In genomic region chrX:50913520-50913919, GRCh38 we compare ENCODE assay signal across 20 cellular contexts. TPM values are rescaled to one million over a fixed set of nuclear protein-coding genes. Genes with fewer than 3 reads are reported as not detected.
DNase-seq lines count a peak whose midpoint lies in the region; ATAC-seq and TF ChIP-seq lines count a peak whose summit lies in the region.
"Had no signal": no experiment of that assay in that cellular context is flagged by ENCODE, and none has a peak within 500 bp of the region (broad histone marks: within the 10 kb centered on the region; RNA-seq: fewer than 3 reads in every experiment).

No MANE protein-coding gene starts in this region.

- peak overlapping the region in 1 of 10 donors; percentile 36 for H3K27ac ChIP-seq in heart right ventricle

- no peak overlapping the region for H3K4me3 ChIP-seq in heart right ventricle
- H3K4me3 ChIP-seq in epithelial cell of esophagus (ENCODE audit: low read length), result no peak overlapping the region
- H3K4me3 ChIP-seq in mucosa of descending colon, result no peak overlapping the region
- no peak overlapping the region for H3K4me3 ChIP-seq in MG63
- H3K4me3 ChIP-seq: GM12878, HAP-1 had no signal

- TF ChIP-seq CTCF in heart right ventricle (IDR thresholded peaks at IDR 0.05) (no peak), epithelial cell of esophagus (IDR thresholded peaks at IDR 0.05; ENCODE audit: insufficient read depth, low read depth, low read length, missing control alignments) (no peak), mucosa of descending colon (IDR thresholded peaks at IDR 0.05) (no peak)

- intact Hi-C loops in heart right ventricle (cut with DNase I) (loop anchor here in 1 of 10 donors (5.0 kb wide), 1 partner anchor 171 kb away; no protein-coding TSS in a partner anchor), cardiac septum (cut with DNase I) (no loop called here), mucosa of descending colon (cut with DNase I, micrococcal nuclease) (no loop called here)

- H3K4me1 ChIP-seq in heart right ventricle (no peaks in the 10 kb centered on the region), mucosa of descending colon (ENCODE audit: low read depth) (no peaks in the 10 kb centered on the region)
- H3K4me1 ChIP-seq: BE2C, Caco-2 had no signal

- ATAC-seq in heart right ventricle, result peak in 5 of 8 donors; percentile 54 to 86 (median 72)
- peak; percentile 50 for ATAC-seq in mucosa of descending colon
- no peak for ATAC-seq in HG02678 (IDR thresholded peaks at IDR 0.05; ENCODE audit: unreplicated experiment)
- ATAC-seq: GM12878, Panc1 had no signal

- H3K36me3 ChIP-seq in heart right ventricle, result no peaks in the 10 kb centered on the region
- no peaks in the 10 kb centered on the region for H3K36me3 ChIP-seq in mucosa of descending colon (ENCODE audit: low read depth)
- no peaks in the 10 kb centered on the region for H3K36me3 ChIP-seq in MG63
- H3K36me3 ChIP-seq: BE2C, HAP-1 had no signal

- H3K27me3 ChIP-seq in heart right ventricle (peaks cover 0 to 23% (median 0%) of the 10 kb centered on the region in 7 donors), MG63 (no peaks in the 10 kb centered on the region)
- H3K27me3 ChIP-seq: BE2C had no signal

- DNase-seq in heart right ventricle (peak in 1 of 2 donors; percentile 8), cardiac septum (ENCODE audit: low spot score) (no peak), M059J (ENCODE audit: low read depth) (peak; percentile 2), epithelial cell of esophagus (ENCODE audit: low read depth) (peak; percentile 1), mucosa of descending colon (no peak), NOMO-1 treated with dmso at 0.1 percent for 144 hours (lab: John Stamatoyannopoulos, UW; ENCODE audit: unreplicated experiment) (no peak), MG63 (no peak)
- DNase-seq: BE2C, Caco-2, DMS153, KBM-7, NCI-H1417 treated with DMSO at 0.1 percent for 48 hours, NCI-H1930, NCI-H526 had no signal

- no peaks in the 10 kb centered on the region for H3K9me3 ChIP-seq in heart right ventricle
- no peaks in the 10 kb centered on the region for H3K9me3 ChIP-seq in mucosa of descending colon
- no peaks in the 10 kb centered on the region for H3K9me3 ChIP-seq in MG63
- H3K9me3 ChIP-seq: BE2C, Caco-2, HAP-1 had no signal

RNA-seq across cellular contexts. Expression of gene BMP15, which starts 3.0 kb away (rescaled TPM):
- total RNA-seq in heart right ventricle, result not detected
- polyA plus RNA-seq in heart right ventricle, result not detected
- not detected for total RNA-seq in cardiac septum
- not detected in 2 replicates for total RNA-seq in M059J (2014; rRNA removed; shearing (Covaris generic))
- total RNA-seq in mucosa of descending colon, result not detected
- total RNA-seq in MG63 (2014; rRNA removed; shearing (Covaris generic); ENCODE audit: low replicate concordance), result not detected in 2 replicates
- total RNA-seq: Caco-2; CD4-positive, CD25-positive, alpha-beta regulatory T cell; GM12878; SK-MEL-5 had no signal
- polyA plus RNA-seq: CD4-positive, CD25-positive, alpha-beta regulatory T cell; GM12878 had no signal

Comparison
In these comparisons a context has a peak if more than half of its experiments do, and no peak if none do; other contexts are left out.
1. DNase-seq: peak in M059J (single experiment) and epithelial cell of esophagus (single experiment); none in cardiac septum (single experiment), mucosa of descending colon (0 of 3), NOMO-1 treated with dmso at 0.1 percent for 144 hours (single experiment) and MG63 (single experiment).